16 cellular contexts compared by ENCODE assay signal in genomic region chr2:46589381-46589780, GRCh38. TPM values are rescaled to one million over a fixed set of nuclear protein-coding genes. Genes with fewer than 3 reads are reported as not detected.
DNase-seq lines count a peak whose midpoint lies in the region; ATAC-seq and TF ChIP-seq lines count a peak whose summit lies in the region.
"Had no signal": no experiment of that assay in that cellular context is flagged by ENCODE, and none has a peak within 500 bp of the region (broad histone marks: within the 10 kb centered on the region; RNA-seq: fewer than 3 reads in every experiment).

No MANE protein-coding gene starts in this region.

- H3K9me3 Mint-ChIP-seq in type B pancreatic cell, result no peaks in the 10 kb centered on the region
- H3K9me3 Mint-ChIP-seq: CD4-positive, alpha-beta T cell; H9; IgD-negative memory B cell had no signal

- peaks cover 5% of the 10 kb centered on the region for H3K4me1 Mint-ChIP-seq in type B pancreatic cell (ENCODE audit: unreplicated experiment)
- H3K4me1 Mint-ChIP-seq: H9 had no signal

- H3K27ac Mint-ChIP-seq in type B pancreatic cell, result peak overlapping the region; percentile 90
- H3K27ac Mint-ChIP-seq: CD4-positive, alpha-beta T cell; H9 had no signal

- ATAC-seq in esophagus mucosa (peak; percentile 69), GM18868 (IDR thresholded peaks at IDR 0.05; ENCODE audit: unreplicated experiment) (no peak)
- ATAC-seq: HepG2 had no signal

- peak; percentile 47 for DNase-seq in SIG-M5 treated with dmso at 0.1 percent for 504 hours (lab: John Stamatoyannopoulos, UW; ENCODE audit: unreplicated experiment)
- DNase-seq in SIG-M5 (lab: John Stamatoyannopoulos, UW), result no peak
- DNase-seq in type B pancreatic cell (ENCODE audit: extremely low spot score, unreplicated experiment), result no peak
- no peak for DNase-seq in OCI-M1 (lab: John Stamatoyannopoulos, UW)
- DNase-seq in GOT3 (lab: John Stamatoyannopoulos, UW), result no peak
- DNase-seq: 8988T; BE2C; CD4-positive, alpha-beta T cell; H9; KBM-7 had no signal

- H3K4me3 Mint-ChIP-seq in type B pancreatic cell, result peak overlapping the region; percentile 77
- H3K4me3 Mint-ChIP-seq: CD4-positive, alpha-beta T cell; H9; IgD-negative memory B cell had no signal

- TF ChIP-seq CTCF in VCaP (conservative IDR thresholded peaks at IDR 0.05) (no peak), type B pancreatic cell (conservative IDR thresholded peaks at IDR 0.05) (no peak)

- H3K27me3 Mint-ChIP-seq in type B pancreatic cell, result no peaks in the 10 kb centered on the region
- H3K27me3 Mint-ChIP-seq: CD4-positive, alpha-beta T cell; IgD-negative memory B cell had no signal

- peaks cover 3% of the 10 kb centered on the region for H3K36me3 Mint-ChIP-seq in type B pancreatic cell
- H3K36me3 Mint-ChIP-seq: IgD-negative memory B cell had no signal

- peak overlapping the region; percentile 61 for H3K27ac ChIP-seq in VCaP
- H3K27ac ChIP-seq: C4-2B had no signal

RNA-seq across cellular contexts. Expression of gene PIGF, which starts 27.5 kb away (rescaled TPM):
- total RNA-seq in esophagus mucosa, result 15.7 TPM
- 27.5 and 35.1 TPM in 2 replicates for total RNA-seq in type B pancreatic cell (ENCODE audit: low replicate concordance)

RNA-seq across cellular contexts. Expression of gene CRIPT, which starts 27.6 kb away (rescaled TPM):
- 7.7 TPM for total RNA-seq in esophagus mucosa
- total RNA-seq in type B pancreatic cell (ENCODE audit: low replicate concordance), result 15.2 and 19.8 TPM in 2 replicates

RNA-seq across cellular contexts. Expression of gene ATP6V1E2, which starts 47.0 kb away (rescaled TPM):
- total RNA-seq in esophagus mucosa (3.2 TPM), type B pancreatic cell (ENCODE audit: low replicate concordance) (9.3 and 12.9 TPM in 2 replicates)

RNA-seq across cellular contexts. Expression of gene RHOQ, which starts 47.1 kb away (rescaled TPM):
- total RNA-seq in esophagus mucosa, result 9.2 TPM
- total RNA-seq in type B pancreatic cell (ENCODE audit: low replicate concordance), result 41.4 and 43.1 TPM in 2 replicates
